Comparison of ENCODE assay signal across 29 cellular contexts in genomic region chr15:101562428-101563059, GRCh38.
"Had no signal": no experiment of that assay in that cellular context is flagged by ENCODE, and none has a peak within 500 bp of the region (broad histone marks: within the 10 kb centered on the region; RNA-seq: fewer than 3 reads in every experiment).

No MANE protein-coding gene starts in this region.

- H3K4me1 ChIP-seq: foreskin keratinocyte, gastroesophageal sphincter, parathyroid adenoma, prostate gland, testis, tibial artery had no signal

- H3K36me3 Mint-ChIP-seq: memory B cell; mesothelial cell of epicardium; naive B cell; natural killer cell treated with Interleukin-12 subunit alpha and Interleukin-12 subunit beta and Interleukin-15 and Interleukin-18, amount 100 ng/mL, for 72 hours; stimulated activated naive B cell treated with anti-CD40 and anti-IgM and Interleukin-4, amounts not matched to agents 10 μg/mL and 1 μg/mL and 100 μg/mL, for 72 hours had no signal

- FAIRE-seq: kidney had no signal

- H3K27ac ChIP-seq: cardiac muscle cell, dorsolateral prefrontal cortex, epithelial cell of prostate, foreskin keratinocyte, gastroesophageal sphincter, heart left ventricle, hepatocyte, parathyroid adenoma, prostate gland, skin epidermis, spleen, stomach, testis, tibial artery had no signal

- H3K9me3 ChIP-seq: gastroesophageal sphincter, heart left ventricle, mucosa of descending colon, prostate gland, spleen, stomach, testis, tibial artery had no signal

- DNase-seq: dorsolateral prefrontal cortex; effector CD4-positive, alpha-beta T cell; endodermal cell; foreskin keratinocyte; heart left ventricle; kidney; mucosa of descending colon; naive B cell; right cardiac atrium; spleen; stimulated activated CD4-positive, alpha-beta T cell treated with anti-CD3 and anti-CD28 coated beads, Interleukin-4, amount 100 ng/mL, for 4 hours; stimulated activated naive B cell treated with anti-CD40 and anti-IgM and Interleukin-4, amounts not matched to agents 10 μg/mL and 1 μg/mL and 100 μg/mL, for 72 hours; stomach; testis; tibial artery had no signal

- H3K27ac Mint-ChIP-seq: endodermal cell; memory B cell; mesothelial cell of epicardium; naive B cell; natural killer cell treated with Interleukin-12 subunit alpha and Interleukin-12 subunit beta and Interleukin-15 and Interleukin-18, amount 100 ng/mL, for 72 hours; stimulated activated naive B cell treated with anti-CD40 and anti-IgM and Interleukin-4, amounts not matched to agents 10 μg/mL and 1 μg/mL and 100 μg/mL, for 72 hours had no signal

- H3K36me3 ChIP-seq: cardiac muscle cell, gastroesophageal sphincter, heart left ventricle, prostate gland, spleen, stomach, tibial artery had no signal

- H3K4me2 ChIP-seq: hepatocyte had no signal

- H3K9ac ChIP-seq: parathyroid adenoma had no signal

- H3K4me3 Mint-ChIP-seq: endodermal cell; memory B cell; mesothelial cell of epicardium; naive B cell; natural killer cell treated with Interleukin-12 subunit alpha and Interleukin-12 subunit beta and Interleukin-15 and Interleukin-18, amount 100 ng/mL, for 72 hours; neural crest cell; stimulated activated naive B cell treated with anti-CD40 and anti-IgM and Interleukin-4, amounts not matched to agents 10 μg/mL and 1 μg/mL and 100 μg/mL, for 72 hours had no signal

- H2AFZ ChIP-seq: hepatocyte, parathyroid adenoma had no signal

- ATAC-seq: esophagus mucosa; foreskin keratinocyte; gastroesophageal sphincter; heart left ventricle; left lobe of liver; mucosa of descending colon; right cardiac atrium; stimulated activated naive B cell treated with anti-CD40 and anti-IgM and Interleukin-4, amounts not matched to agents 10 μg/mL and 1 μg/mL and 100 μg/mL, for 72 hours had no signal

- H3K4me1 Mint-ChIP-seq: endodermal cell, neural crest cell had no signal

- H3K9me3 Mint-ChIP-seq: endodermal cell; memory B cell; natural killer cell treated with Interleukin-12 subunit alpha and Interleukin-12 subunit beta and Interleukin-15 and Interleukin-18, amount 100 ng/mL, for 72 hours; neural crest cell had no signal

- H3K4me3 ChIP-seq: cardiac muscle cell, dorsolateral prefrontal cortex, gastroesophageal sphincter, heart left ventricle, hepatocyte, lung, mucosa of descending colon, prostate gland, skin epidermis, spleen, stomach, testis, tibial artery had no signal

- H3K27me3 ChIP-seq: gastroesophageal sphincter, hepatocyte, testis had no signal
